In genomic region chrX:109889289-109890006, GRCh38 we compare ENCODE assay signal across 8 cellular contexts.
DNase-seq lines count a peak whose midpoint lies in the region; ATAC-seq and TF ChIP-seq lines count a peak whose summit lies in the region.

No MANE protein-coding gene starts in this region.

- H3K4me1 Mint-ChIP-seq in endothelial cell (ENCODE audit: unreplicated experiment) = peaks cover 10% of the 10 kb centered on the region
- H3K4me1 Mint-ChIP-seq in activated CD4-positive, alpha-beta memory T cell treated with anti-CD3 and anti-CD28 coated beads for 36 hours (ENCODE audit: low read depth) = no peaks in the 10 kb centered on the region

- intact Hi-C loops in activated CD4-positive, alpha-beta memory T cell treated with anti-CD3 and anti-CD28 coated beads for 36 hours (cut with micrococcal nuclease) = loop anchor here (2.0 kb wide), 1 partner anchor 403 kb away; no protein-coding TSS in a partner anchor

- peak; percentile 50 for ATAC-seq in GM21360 (IDR thresholded peaks at IDR 0.05; ENCODE audit: unreplicated experiment)

- H3K9me3 Mint-ChIP-seq in endothelial cell (ENCODE audit: unreplicated experiment) = no peaks in the 10 kb centered on the region
- no peaks in the 10 kb centered on the region for H3K9me3 Mint-ChIP-seq in activated CD4-positive, alpha-beta memory T cell treated with anti-CD3 and anti-CD28 coated beads for 36 hours

- no peak overlapping the region for H3K27ac Mint-ChIP-seq in endothelial cell (ENCODE audit: unreplicated experiment)
- H3K27ac Mint-ChIP-seq in activated CD4-positive, alpha-beta memory T cell treated with anti-CD3 and anti-CD28 coated beads for 36 hours = no peak overlapping the region

- TF ChIP-seq CTCF in LNCaP clone FGC (IDR thresholded peaks at IDR 0.05; ENCODE audit: control insufficient read depth, extremely low read depth, insufficient read depth) (peak; percentile 26), endothelial cell (IDR thresholded peaks at IDR 0.05; ENCODE audit: unreplicated experiment) (no peak)

- H3K27me3 Mint-ChIP-seq in endothelial cell (ENCODE audit: unreplicated experiment) = no peaks in the 10 kb centered on the region
- no peaks in the 10 kb centered on the region for H3K27me3 Mint-ChIP-seq in activated CD4-positive, alpha-beta memory T cell treated with anti-CD3 and anti-CD28 coated beads for 36 hours

- no peak overlapping the region for H3K4me3 Mint-ChIP-seq in endothelial cell (ENCODE audit: unreplicated experiment)
- no peak overlapping the region for H3K4me3 Mint-ChIP-seq in activated CD4-positive, alpha-beta memory T cell treated with anti-CD3 and anti-CD28 coated beads for 36 hours

- H3K36me3 Mint-ChIP-seq in endothelial cell (ENCODE audit: low read depth, unreplicated experiment) = no peaks in the 10 kb centered on the region
- no peaks in the 10 kb centered on the region for H3K36me3 Mint-ChIP-seq in activated CD4-positive, alpha-beta memory T cell treated with anti-CD3 and anti-CD28 coated beads for 36 hours

- CTCF ChIA-PET in HEK293T (lab: Yijun Ruan, JAX) = interaction anchor here (0.7 to 1.0 kb wide), 5 partner anchors 10 to 1281 kb away, joined by 3 to 7 read pairs (median 4); no protein-coding TSS in a partner anchor
- CTCF ChIA-PET in activated CD4-positive, alpha-beta memory T cell treated with anti-CD3 and anti-CD28 coated beads for 36 hours (lab: Charles Lee) = interaction anchor here (0.6 to 4.1 kb wide), 4 partner anchors 33 to 404 kb away, joined by 3 to 40 read pairs (median 4); no protein-coding TSS in a partner anchor

- no peak overlapping the region for H3K4me3 ChIP-seq in LNCaP clone FGC (ENCODE audit: low read depth, low read length)

- POLR2A ChIA-PET in HEK293T (lab: Yijun Ruan, JAX) = interaction anchor here (1.0 kb wide), 1 partner anchor 11 kb away, joined by 3 read pairs; no protein-coding TSS in a partner anchor
- POLR2A ChIA-PET in activated CD4-positive, alpha-beta memory T cell treated with anti-CD3 and anti-CD28 coated beads for 36 hours (lab: Charles Lee) = no interaction called here

- no peak for DNase-seq in LNCaP clone FGC (ENCODE audit: low read depth)
- DNase-seq in endothelial cell (ENCODE audit: low spot score) = peak; percentile 12
- peak; percentile 16 for DNase-seq in renal cortical epithelial cell (ENCODE audit: low read depth)
- DNase-seq in NCI-H128 (lab: John Stamatoyannopoulos, UW; ENCODE audit: unreplicated experiment) = no peak
- no peak for DNase-seq in epidermal melanocyte (ENCODE audit: insufficient read length, low spot score)
- no peak for DNase-seq in HEK293T (ENCODE audit: extremely low spot score)
- no peak for DNase-seq in activated CD4-positive, alpha-beta memory T cell treated with anti-CD3 and anti-CD28 coated beads for 36 hours

TF ChIP-seq in HEK293T, 16 proteins besides CTCF, POLR2A, EP300 and RAD21:
- TF ChIP-seq ELF4 (IDR thresholded peaks at IDR 0.05) = no peak
- TF ChIP-seq SUZ12 (IDR thresholded peaks at IDR 0.05) = no peak
- no peak for TF ChIP-seq FOXK2 (IDR thresholded peaks at IDR 0.05)
- no peak for TF ChIP-seq TARDBP (IDR thresholded peaks at IDR 0.05)
- no peak for TF ChIP-seq FOXA1 (IDR thresholded peaks at IDR 0.05)

Comparison
In these comparisons a context has a peak if more than half of its experiments do, and no peak if none do; other contexts are left out.
1. DNase-seq: peak in endothelial cell (single experiment) and renal cortical epithelial cell (single experiment); none in LNCaP clone FGC (single experiment), NCI-H128 (single experiment), epidermal melanocyte (single experiment), HEK293T (single experiment) and activated CD4-positive, alpha-beta memory T cell treated with anti-CD3 and anti-CD28 coated beads for 36 hours (single experiment).